Comparison of ENCODE assay signal across 7 cellular contexts in the genomic region with DNA sequence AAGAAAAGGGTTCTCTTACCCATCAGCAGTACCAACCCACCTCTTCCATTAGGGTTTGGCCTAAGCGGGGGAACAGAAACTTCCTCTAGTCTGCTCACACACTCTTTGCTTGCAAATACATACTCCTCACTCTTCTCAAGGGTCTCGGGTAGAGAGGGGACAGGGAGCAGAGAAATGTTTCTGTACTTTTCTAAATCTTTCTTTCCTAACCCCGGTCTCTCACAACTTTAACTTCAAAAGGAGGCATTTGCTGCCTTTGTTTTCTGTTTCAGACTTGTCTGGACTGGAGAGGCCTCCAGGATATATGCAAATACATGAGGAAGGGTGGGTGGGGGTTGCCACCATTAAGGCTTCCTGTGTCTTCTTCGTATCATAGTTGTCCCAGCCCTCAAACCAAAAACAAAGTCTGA. TPM values are rescaled to one million over a fixed set of nuclear protein-coding genes. Genes with fewer than 3 reads are reported as not detected.
DNase-seq lines count a peak whose midpoint lies in the region; ATAC-seq and TF ChIP-seq lines count a peak whose summit lies in the region.

No MANE protein-coding gene starts in this region.

- TF ChIP-seq POLR2A in spleen (IDR thresholded peaks at IDR 0.05): no peak

- H3K36me3 ChIP-seq in spleen: no peaks in the 10 kb centered on the region
- H3K36me3 ChIP-seq in PC-3 (ENCODE audit: low read depth, low read length): no peaks in the 10 kb centered on the region

- no peak for TF ChIP-seq CTCF in spleen (IDR thresholded peaks at IDR 0.05 in 8 of 11, conservative IDR thresholded peaks at IDR 0.05 in 3 of 11)
- no peak for TF ChIP-seq CTCF in PC-3 (conservative IDR thresholded peaks at IDR 0.05; ENCODE audit: low read depth, low read length)

- H3K4me2 ChIP-seq in PC-3 (ENCODE audit: low read length): no peak overlapping the region

- H3K4me1 ChIP-seq in spleen (peaks cover 0 to 40% (median 19%) of the 10 kb centered on the region in 6 donors), PC-3 (ENCODE audit: insufficient read depth, low read length) (no peaks in the 10 kb centered on the region)

- peaks cover 17% of the 10 kb centered on the region for H3K4me1 Mint-ChIP-seq in activated T-helper 2 cell treated with anti-CD3 and anti-CD28 coated beads, Interferon-gamma antibody, Interleukin-2, Interleukin-4, amounts not matched to agents 10 μg/mL and 5 μg/mL and 100 μg/mL, durations not matched to agents 14 hours and 24 hours and 36 hours (ENCODE audit: low read depth)

- no peaks in the 10 kb centered on the region for H3K27me3 Mint-ChIP-seq in activated T-helper 2 cell treated with anti-CD3 and anti-CD28 coated beads, Interferon-gamma antibody, Interleukin-2, Interleukin-4, amounts not matched to agents 10 μg/mL and 5 μg/mL and 100 μg/mL, durations not matched to agents 14 hours and 24 hours and 36 hours (ENCODE audit: low read depth)

- CTCF ChIA-PET in PC-3 (lab: Charles Lee): no interaction called here

- POLR2A ChIA-PET in PC-3 (lab: Charles Lee; ENCODE audit: unreplicated experiment): no interaction called here

- no peaks in the 10 kb centered on the region for H3F3A ChIP-seq in PC-3 (ENCODE audit: low read length, unreplicated experiment)

- H3K4me3 ChIP-seq in spleen: peak overlapping the region in 1 of 8 donors; percentile 13
- no peak overlapping the region for H3K4me3 ChIP-seq in PC-3 (ENCODE audit: low read length)

- H3K36me3 Mint-ChIP-seq in activated T-helper 2 cell treated with anti-CD3 and anti-CD28 coated beads, Interferon-gamma antibody, Interleukin-2, Interleukin-4, amounts not matched to agents 10 μg/mL and 5 μg/mL and 100 μg/mL, durations not matched to agents 14 hours and 24 hours and 36 hours (ENCODE audit: low read depth): no peaks in the 10 kb centered on the region

- H3K9me3 ChIP-seq in spleen: no peaks in the 10 kb centered on the region
- H3K9me3 ChIP-seq in PC-3 (ENCODE audit: low read length): no peaks in the 10 kb centered on the region

- WGBS in spleen, 5 donors: 45 to 60% (median 53%) methylated on average over 4 of the region's 4 CpGs

- H3K27ac Mint-ChIP-seq in activated T-helper 2 cell treated with anti-CD3 and anti-CD28 coated beads, Interferon-gamma antibody, Interleukin-2, Interleukin-4, amounts not matched to agents 10 μg/mL and 5 μg/mL and 100 μg/mL, durations not matched to agents 14 hours and 24 hours and 36 hours: peak overlapping the region; percentile 87

- no peak overlapping the region for H3K9ac ChIP-seq in PC-3 (ENCODE audit: low read length)

- BruUV-seq in PC-3 (replicated peaks; lab: Mats Ljungman, UMichigan): no TSS peak

- no peak overlapping the region for H2AFZ ChIP-seq in PC-3 (ENCODE audit: low read length)

- DNase-seq in activated T-helper 2 cell treated with anti-CD3 and anti-CD28 coated beads, Interferon-gamma antibody, Interleukin-2, Interleukin-4, amounts not matched to agents 10 μg/mL and 5 μg/mL and 100 μg/mL, durations not matched to agents 14 hours and 24 hours and 36 hours (ENCODE audit: low spot score): no peak
- DNase-seq in spleen: no peak
- no peak for DNase-seq in NCI-H2171 (lab: John Stamatoyannopoulos, UW)
- no peak for DNase-seq in COLO668 (lab: John Stamatoyannopoulos, UW; ENCODE audit: unreplicated experiment)
- DNase-seq in PC-3: no peak

- intact Hi-C loops in activated T-helper 2 cell treated with anti-CD3 and anti-CD28 coated beads, Interferon-gamma antibody, Interleukin-2, Interleukin-4, amounts not matched to agents 10 μg/mL and 5 μg/mL and 100 μg/mL, durations not matched to agents 14 hours and 24 hours and 36 hours (cut with micrococcal nuclease): loop anchor here (1.0 kb wide), 1 partner anchor 11 kb away; a partner anchor contains a TSS
- intact Hi-C loops in spleen (cut with DNase I; ENCODE audit: low total_unique reads): no loop called here
- intact Hi-C loops in PC-3 (cut with micrococcal nuclease): no loop called here

- no peak overlapping the region for H3K4me3 Mint-ChIP-seq in activated T-helper 2 cell treated with anti-CD3 and anti-CD28 coated beads, Interferon-gamma antibody, Interleukin-2, Interleukin-4, amounts not matched to agents 10 μg/mL and 5 μg/mL and 100 μg/mL, durations not matched to agents 14 hours and 24 hours and 36 hours (ENCODE audit: low read depth)

- H3K79me2 ChIP-seq in PC-3 (ENCODE audit: low read length): no peaks in the 10 kb centered on the region

- peak overlapping the region in 7 of 8 donors; percentile 29 to 86 (median 76) for H3K27ac ChIP-seq in spleen
- H3K27ac ChIP-seq in PC-3 (ENCODE audit: low read length): no peak overlapping the region

- H3K9me3 Mint-ChIP-seq in activated T-helper 2 cell treated with anti-CD3 and anti-CD28 coated beads, Interferon-gamma antibody, Interleukin-2, Interleukin-4, amounts not matched to agents 10 μg/mL and 5 μg/mL and 100 μg/mL, durations not matched to agents 14 hours and 24 hours and 36 hours: no peaks in the 10 kb centered on the region

- no peaks in the 10 kb centered on the region for H3K9me2 ChIP-seq in PC-3 (replicated peaks; ENCODE audit: low read length)

- H4K20me1 ChIP-seq in PC-3 (ENCODE audit: low read length): no peaks in the 10 kb centered on the region

- H3K27me3 ChIP-seq in spleen (replicated peaks in 1 of 7): no peaks in the 10 kb centered on the region
- no peaks in the 10 kb centered on the region for H3K27me3 ChIP-seq in PC-3 (ENCODE audit: low read length)

- ATAC-seq in GM19372 (IDR thresholded peaks at IDR 0.05; ENCODE audit: low read depth, unreplicated experiment) (peak; percentile 67), HG03097 (IDR thresholded peaks at IDR 0.05; ENCODE audit: low FRiP score, unreplicated experiment) (peak; percentile 60), PC-3 (no peak)

RNA-seq across cellular contexts. Expression of a gene that starts 10.5 kb away (rescaled TPM):
- total RNA-seq in activated T-helper 2 cell treated with anti-CD3 and anti-CD28 coated beads, Interferon-gamma antibody, Interleukin-2, Interleukin-4, amounts not matched to agents 10 μg/mL and 5 μg/mL and 100 μg/mL, durations not matched to agents 14 hours and 24 hours and 36 hours: 14.2 and 14.9 TPM in 2 replicates
- 10 to 100 TPM; 11.3 to 24.3 (median 14.6) TPM for total RNA-seq in spleen
- polyA plus RNA-seq in spleen: 1 to 10 TPM in 2 of 3 donors, under 1 TPM in 1; 1.00 to 5.9 (median 1.7) TPM
- not detected in 2 replicates for total RNA-seq in PC-3 (2014; rRNA removed)

RNA-seq across cellular contexts. Expression of a gene that starts 41.0 kb away (rescaled TPM):
- total RNA-seq in activated T-helper 2 cell treated with anti-CD3 and anti-CD28 coated beads, Interferon-gamma antibody, Interleukin-2, Interleukin-4, amounts not matched to agents 10 μg/mL and 5 μg/mL and 100 μg/mL, durations not matched to agents 14 hours and 24 hours and 36 hours: 21.9 and 22.2 TPM in 2 replicates
- 10 to 100 TPM; 22.4 to 49.6 (median 41.4) TPM for total RNA-seq in spleen
- 1 to 10 TPM in 1 of 3 donors, under 1 TPM in 2; 0.17 to 1.4 (median 0.29) TPM for polyA plus RNA-seq in spleen
- total RNA-seq in PC-3 (2014; rRNA removed): 12.9 and 13.1 TPM in 2 replicates

RNA-seq across cellular contexts. Expression of a gene that starts 41.0 kb away (rescaled TPM):
- 82.8 and 86.6 TPM in 2 replicates for total RNA-seq in activated T-helper 2 cell treated with anti-CD3 and anti-CD28 coated beads, Interferon-gamma antibody, Interleukin-2, Interleukin-4, amounts not matched to agents 10 μg/mL and 5 μg/mL and 100 μg/mL, durations not matched to agents 14 hours and 24 hours and 36 hours
- 100 to 1,000 TPM in 3 of 7 donors, 10 to 100 TPM in 4; 79.6 to 218 (median 93.8) TPM for total RNA-seq in spleen
- polyA plus RNA-seq in spleen: 10 to 100 TPM; 45.2 to 61.1 (median 53.8) TPM
- 64.6 and 77.9 TPM in 2 replicates for total RNA-seq in PC-3 (2014; rRNA removed)

Comparison
In these comparisons a context has a peak if more than half of its experiments do, and no peak if none do; other contexts are left out.
1. RNA of a gene that starts 10.5 kb away (total RNA-seq): 11.3 to 24.3 TPM in spleen and 14.2 to 14.9 TPM in activated T-helper 2 cell treated with anti-CD3 and anti-CD28 coated beads, Interferon-gamma antibody, Interleukin-2, Interleukin-4, amounts not matched to agents 10 μg/mL and 5 μg/mL and 100 μg/mL, durations not matched to agents 14 hours and 24 hours and 36 hours; not detected in PC-3; every median in the first group is over 10 times any median in the second.